24 cellular contexts compared by ENCODE assay signal in the genomic region with DNA sequence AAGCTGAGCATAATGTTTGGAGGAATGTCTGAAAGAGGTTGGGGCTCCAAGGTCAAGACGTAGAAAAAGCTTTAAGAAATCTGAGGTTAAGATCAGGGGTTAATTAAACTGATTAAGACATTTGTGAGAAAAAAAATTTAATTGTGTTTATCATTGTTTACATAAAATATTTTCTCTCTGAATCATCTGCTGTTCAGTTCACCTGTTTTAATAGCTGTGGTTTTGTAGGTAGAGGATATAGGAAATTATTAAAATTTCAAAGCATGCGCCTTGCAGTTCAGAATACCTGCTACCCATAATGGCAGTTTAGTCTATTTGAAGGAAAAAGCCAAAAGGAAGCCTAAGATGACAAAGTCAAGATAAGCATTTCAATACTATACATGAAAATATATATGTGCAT.
"Had no signal": no experiment of that assay in that cellular context is flagged by ENCODE, and none has a peak within 500 bp of the region (broad histone marks: within the 10 kb centered on the region; RNA-seq: fewer than 3 reads in every experiment).

No MANE protein-coding gene starts in this region.

- H3K36me3 ChIP-seq: SJSA1 had no signal

- H3K27ac ChIP-seq: SJSA1, SK-N-MC had no signal

- DNase-seq: IMR-90, Karpas-422, KG1, MM.1S, NCI-H1092 treated with DMSO at 0.1 percent for 48 hours, NCI-H1436, NCI-H187, NCI-H2029, NCI-H2081 treated with DMSO at 0.1 percent for 48 hours, NCI-H2171, NCI-H226, NCI-H446, NCI-H510A, NCI-H524 treated with DMSO at 0.1 percent for 48 hours, NCI-H69, NCI-H774, Right ventricle myocardium superior, RPMI8226, SIG-M5, T-cell had no signal

- H3K4me1 Mint-ChIP-seq: T-cell had no signal

- H3K4me3 Mint-ChIP-seq: T-cell; T-helper 1 cell treated with Interleukin-12 subunit alpha and Interleukin-12 subunit beta and Interleukin-4 antibody, amounts not matched to agents 30 μg/mL and 1 μg/mL, for 36 hours had no signal

- H3K9me3 Mint-ChIP-seq: T-cell; T-helper 1 cell treated with Interleukin-12 subunit alpha and Interleukin-12 subunit beta and Interleukin-4 antibody, amounts not matched to agents 30 μg/mL and 1 μg/mL, for 36 hours had no signal

- H3K4me1 ChIP-seq: SJSA1 had no signal

- H3K27ac Mint-ChIP-seq: T-cell; T-helper 1 cell treated with Interleukin-12 subunit alpha and Interleukin-12 subunit beta and Interleukin-4 antibody, amounts not matched to agents 30 μg/mL and 1 μg/mL, for 36 hours had no signal

- H3K4me3 ChIP-seq: SJSA1, SK-N-MC had no signal

- H3K9me3 ChIP-seq: SJSA1 had no signal

- H3K36me3 Mint-ChIP-seq: T-cell had no signal

- ATAC-seq: HepG2, T-cell had no signal
